8 cellular contexts compared by ENCODE assay signal in genomic region chr22:23751441-23751996, GRCh38. TPM values are rescaled to one million over a fixed set of nuclear protein-coding genes. Genes with fewer than 3 reads are reported as not detected.
DNase-seq lines count a peak whose midpoint lies in the region; ATAC-seq and TF ChIP-seq lines count a peak whose summit lies in the region.

No MANE protein-coding gene starts in this region.

- no peak for TF ChIP-seq POLR2A in lower leg skin (IDR thresholded peaks at IDR 0.05)

- peaks cover 13% of the 10 kb centered on the region for H3K4me1 Mint-ChIP-seq in activated T-cell treated with anti-CD3 and anti-CD28 coated beads, Interleukin-2, amount 50 U/mL, for 4 hours (ENCODE audit: low read depth)
- H3K4me1 Mint-ChIP-seq in type B pancreatic cell (ENCODE audit: unreplicated experiment), result peaks cover 22% of the 10 kb centered on the region

- H3K27me3 Mint-ChIP-seq in activated T-cell treated with anti-CD3 and anti-CD28 coated beads, Interleukin-2, amount 50 U/mL, for 4 hours (ENCODE audit: low read depth), result no peaks in the 10 kb centered on the region
- H3K27me3 Mint-ChIP-seq in type B pancreatic cell, result no peaks in the 10 kb centered on the region

- 16 to 20% methylated on average over 15 to 22 of the region's 22 CpGs for WGBS in lower leg skin, 2 donors

- DNase-seq in activated T-cell treated with anti-CD3 and anti-CD28 coated beads, Interleukin-2, amount 50 U/mL, for 4 hours, result no peak
- DNase-seq in activated T-cell treated with anti-CD3 and anti-CD28 coated beads for 4 hours, result no peak
- DNase-seq in LNCaP clone FGC (ENCODE audit: low read depth), result no peak
- peak; percentile 57 for DNase-seq in cerebellum (ENCODE audit: low spot score)
- no peak for DNase-seq in lower leg skin (ENCODE audit: low spot score in 2 of 2)
- DNase-seq in type B pancreatic cell (ENCODE audit: extremely low spot score, unreplicated experiment), result no peak
- no peak for DNase-seq in putamen (ENCODE audit: low spot score)

- ATAC-seq in activated T-cell treated with anti-CD3 and anti-CD28 coated beads, Interleukin-2, amount 50 U/mL, for 4 hours, result peak; percentile 13 to 26
- ATAC-seq in HG03108 (IDR thresholded peaks at IDR 0.05; ENCODE audit: unreplicated experiment), result no peak

- intact Hi-C loops in lower leg skin (cut with DNase I; ENCODE audit: low total_unique reads), result no loop called here

- H3K4me3 ChIP-seq in LNCaP clone FGC (ENCODE audit: low read depth, low read length) (peak overlapping the region; percentile 72), lower leg skin (ENCODE audit: low read depth, poor library complexity, severe bottlenecking) (peak overlapping the region; percentile 47)

- no peak for TF ChIP-seq CTCF in LNCaP clone FGC (IDR thresholded peaks at IDR 0.05; ENCODE audit: control insufficient read depth, extremely low read depth, insufficient read depth)
- no peak for TF ChIP-seq CTCF in lower leg skin (IDR thresholded peaks at IDR 0.05)
- TF ChIP-seq CTCF in type B pancreatic cell (conservative IDR thresholded peaks at IDR 0.05), result no peak

- no peaks in the 10 kb centered on the region for H3K36me3 Mint-ChIP-seq in activated T-cell treated with anti-CD3 and anti-CD28 coated beads, Interleukin-2, amount 50 U/mL, for 4 hours (ENCODE audit: insufficient read depth)
- peaks cover 6% of the 10 kb centered on the region for H3K36me3 Mint-ChIP-seq in type B pancreatic cell

- H3K9me3 Mint-ChIP-seq in activated T-cell treated with anti-CD3 and anti-CD28 coated beads, Interleukin-2, amount 50 U/mL, for 4 hours, result no peaks in the 10 kb centered on the region
- H3K9me3 Mint-ChIP-seq in type B pancreatic cell, result no peaks in the 10 kb centered on the region

- H3K4me3 Mint-ChIP-seq in activated T-cell treated with anti-CD3 and anti-CD28 coated beads, Interleukin-2, amount 50 U/mL, for 4 hours, result peak overlapping the region; percentile 74
- H3K4me3 Mint-ChIP-seq in type B pancreatic cell, result peak overlapping the region; percentile 86

- H3K27ac Mint-ChIP-seq in type B pancreatic cell, result peak overlapping the region; percentile 86

RNA-seq across cellular contexts. Expression of gene ZNF70, which starts 0.6 kb away (rescaled TPM):
- 1 to 10 TPM; 2.3 to 3.0 (median 2.6) TPM for total RNA-seq in activated T-cell treated with anti-CD3 and anti-CD28 coated beads, Interleukin-2, amount 50 U/mL, for 4 hours
- total RNA-seq in cerebellum, result 6.7 TPM
- total RNA-seq in lower leg skin, result 1 to 10 TPM in 3 of 4 donors, under 1 TPM in 1; 0.63 to 3.2 (median 2.0) TPM
- total RNA-seq in type B pancreatic cell (ENCODE audit: low replicate concordance), result 10.7 and 12.3 TPM in 2 replicates

RNA-seq across cellular contexts. Expression of gene VPREB3, which starts 2.7 kb away (rescaled TPM):
- not detected for total RNA-seq in activated T-cell treated with anti-CD3 and anti-CD28 coated beads, Interleukin-2, amount 50 U/mL, for 4 hours
- total RNA-seq in cerebellum (not detected), lower leg skin (not detected), type B pancreatic cell (ENCODE audit: low replicate concordance) (0.92 TPM in 1 of 2 replicates, not detected in the other)

RNA-seq across cellular contexts. Expression of gene C22orf15, which starts 11.3 kb away (rescaled TPM):
- under 1 TPM in 2 of 3 donors, not detected in 1; 0.11 to 0.30 TPM for total RNA-seq in activated T-cell treated with anti-CD3 and anti-CD28 coated beads, Interleukin-2, amount 50 U/mL, for 4 hours
- not detected for total RNA-seq in cerebellum
- not detected for total RNA-seq in lower leg skin
- 1.7 TPM in 1 of 2 replicates, not detected in the other for total RNA-seq in type B pancreatic cell (ENCODE audit: low replicate concordance)

RNA-seq across cellular contexts. Expression of gene CHCHD10, which starts 16.3 kb away (rescaled TPM):
- total RNA-seq in activated T-cell treated with anti-CD3 and anti-CD28 coated beads, Interleukin-2, amount 50 U/mL, for 4 hours, result 100 to 1,000 TPM; 113 to 204 (median 187) TPM
- total RNA-seq in cerebellum (2.4 TPM), lower leg skin (10 to 100 TPM in 2 of 4 donors, 1 to 10 TPM in 2; 3.8 to 28.3 (median 11.4) TPM), type B pancreatic cell (ENCODE audit: low replicate concordance) (87.2 and 156 TPM in 2 replicates)

RNA-seq across cellular contexts. Expression of gene MMP11, which starts 21.1 kb away (rescaled TPM):
- 1 to 10 TPM in 1 of 3 donors, under 1 TPM in 2; 0.65 to 2.2 (median 0.69) TPM for total RNA-seq in activated T-cell treated with anti-CD3 and anti-CD28 coated beads, Interleukin-2, amount 50 U/mL, for 4 hours
- total RNA-seq in cerebellum, result 6.4 TPM
- total RNA-seq in lower leg skin, result 1 to 10 TPM in 3 of 4 donors, under 1 TPM in 1; 0.51 to 2.7 (median 1.9) TPM
- 17.8 and 31.6 TPM in 2 replicates for total RNA-seq in type B pancreatic cell (ENCODE audit: low replicate concordance)
